In the genomic region with DNA sequence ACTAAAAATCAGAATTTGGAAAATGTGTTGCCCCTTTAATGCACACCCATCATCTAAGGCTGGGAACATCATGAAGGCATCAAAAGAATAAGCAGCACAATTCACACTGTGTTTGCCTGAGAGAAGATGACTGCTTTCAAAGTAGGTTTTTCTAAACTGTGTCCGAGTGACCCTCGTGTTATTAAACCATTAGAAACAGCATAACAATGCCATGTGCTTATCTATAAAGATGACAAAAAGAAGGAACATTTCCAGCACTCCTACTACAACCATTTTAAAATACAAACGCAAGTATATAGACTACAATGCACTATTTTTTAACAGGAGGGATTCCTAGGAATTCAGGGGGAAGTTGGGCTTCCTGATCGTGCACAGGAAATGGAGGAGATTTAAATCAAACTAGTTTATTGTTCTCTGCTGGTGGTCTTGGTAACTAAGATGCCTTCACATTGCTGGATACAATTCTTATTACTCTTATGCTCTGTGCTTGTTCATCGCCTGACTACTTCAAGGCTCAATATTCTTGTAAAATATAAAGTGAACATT, we compare ENCODE assay signal across 1 cellular context.
TF ChIP-seq lines count a peak whose summit lies in the region.

No MANE protein-coding gene starts in this region.

TF ChIP-seq in IMR-90, 13 proteins besides CTCF, POLR2A, EP300 and RAD21 (continued from another document):
- TF ChIP-seq SMC3 (IDR thresholded peaks at IDR 0.05; ENCODE audit: low read depth, low read length), result no peak
- no peak for TF ChIP-seq RCOR1 (IDR thresholded peaks at IDR 0.05; ENCODE audit: insufficient replicate concordance, low read length)
- TF ChIP-seq, protein P1, sequence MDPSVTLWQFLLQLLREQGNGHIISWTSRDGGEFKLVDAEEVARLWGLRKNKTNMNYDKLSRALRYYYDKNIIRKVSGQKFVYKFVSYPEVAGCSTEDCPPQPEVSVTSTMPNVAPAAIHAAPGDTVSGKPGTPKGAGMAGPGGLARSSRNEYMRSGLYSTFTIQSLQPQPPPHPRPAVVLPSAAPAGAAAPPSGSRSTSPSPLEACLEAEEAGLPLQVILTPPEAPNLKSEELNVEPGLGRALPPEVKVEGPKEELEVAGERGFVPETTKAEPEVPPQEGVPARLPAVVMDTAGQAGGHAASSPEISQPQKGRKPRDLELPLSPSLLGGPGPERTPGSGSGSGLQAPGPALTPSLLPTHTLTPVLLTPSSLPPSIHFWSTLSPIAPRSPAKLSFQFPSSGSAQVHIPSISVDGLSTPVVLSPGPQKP (IDR thresholded peaks at IDR 0.05; ENCODE audit: borderline replicate concordance, low read depth, low read length), result no peak
- no peak for TF ChIP-seq NFE2L2 (IDR thresholded peaks at IDR 0.05; ENCODE audit: low read depth, low read length)
- no peak for TF ChIP-seq RFX5 (IDR thresholded peaks at IDR 0.05; ENCODE audit: low read depth, low read length)
- no peak for TF ChIP-seq FOS (IDR thresholded peaks at IDR 0.05; ENCODE audit: low read depth, low read length)
- TF ChIP-seq CEBPB (IDR thresholded peaks at IDR 0.05; ENCODE audit: low read depth, low read length), result no peak
- no peak for TF ChIP-seq BHLHE40 (IDR thresholded peaks at IDR 0.05; ENCODE audit: low read depth, low read length)
- TF ChIP-seq, protein P2, sequence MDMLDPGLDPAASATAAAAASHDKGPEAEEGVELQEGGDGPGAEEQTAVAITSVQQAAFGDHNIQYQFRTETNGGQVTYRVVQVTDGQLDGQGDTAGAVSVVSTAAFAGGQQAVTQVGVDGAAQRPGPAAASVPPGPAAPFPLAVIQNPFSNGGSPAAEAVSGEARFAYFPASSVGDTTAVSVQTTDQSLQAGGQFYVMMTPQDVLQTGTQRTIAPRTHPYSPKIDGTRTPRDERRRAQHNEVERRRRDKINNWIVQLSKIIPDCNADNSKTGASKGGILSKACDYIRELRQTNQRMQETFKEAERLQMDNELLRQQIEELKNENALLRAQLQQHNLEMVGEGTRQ (IDR thresholded peaks at IDR 0.05; ENCODE audit: low read depth, low read length), result no peak
- no peak for TF ChIP-seq MAZ (IDR thresholded peaks at IDR 0.05; ENCODE audit: borderline replicate concordance, low read depth, low read length)
- no peak for TF ChIP-seq MXI1 (IDR thresholded peaks at IDR 0.05; ENCODE audit: borderline replicate concordance, low read depth, low read length)
